In the genomic region with DNA sequence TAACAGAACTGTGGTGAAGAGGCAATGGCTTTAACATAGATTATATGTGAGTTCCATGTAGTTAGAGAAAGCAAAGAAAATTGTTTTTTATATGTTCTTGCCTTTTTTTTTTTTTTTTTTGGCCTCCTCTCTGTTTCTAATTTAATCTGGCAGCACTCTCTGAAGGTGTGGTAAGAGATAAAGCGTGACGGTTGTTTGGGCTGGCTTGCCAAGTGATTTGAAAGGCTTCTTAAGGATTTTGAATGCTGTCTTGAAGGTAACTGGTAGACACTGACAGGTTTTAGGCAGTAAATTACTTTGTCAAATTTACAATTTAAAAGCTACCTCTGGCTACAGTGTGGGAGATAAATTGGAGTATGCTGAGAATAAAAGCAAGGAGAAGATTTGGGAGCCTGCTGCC, we compare ENCODE assay signal across 13 cellular contexts.
"Had no signal": no experiment of that assay in that cellular context is flagged by ENCODE, and none has a peak within 500 bp of the region (broad histone marks: within the 10 kb centered on the region; RNA-seq: fewer than 3 reads in every experiment).

No MANE protein-coding gene starts in this region.

- H3K4me3 Mint-ChIP-seq: activated naive CD4-positive, alpha-beta T cell treated with anti-CD3 and anti-CD28 coated beads, Interleukin-2, amount 50 U/mL, for 24 hours; activated T-cell treated with anti-CD3 and anti-CD28 coated beads, Interleukin-2, amount 50 U/mL, for 24 hours; natural killer cell; stimulated activated naive CD8-positive, alpha-beta T cell treated with anti-CD3 and anti-CD28 coated beads, Interleukin-15, amount 100 ng/mL, for 72 hours; T-helper 17 cell had no signal

- DNase-seq: activated CD4-positive, CD25-positive, alpha-beta regulatory T cell; activated effector memory CD4-positive, alpha-beta T cell treated with Interleukin-2 at 50 U/mL for 16 hours; activated T-cell treated with anti-CD3 and anti-CD28 coated beads, Interleukin-2, amount 50 U/mL, for 24 hours; amygdala; left colon; natural killer cell; stimulated activated CD4-positive, alpha-beta T cell treated with anti-CD3 and anti-CD28 coated beads, Interleukin-4, amount 100 ng/mL, for 4 hours; stimulated activated naive CD8-positive, alpha-beta T cell treated with anti-CD3 and anti-CD28 coated beads, Interleukin-15, amount 100 ng/mL, for 72 hours; T-helper 17 cell had no signal

- H3K27me3 Mint-ChIP-seq: activated naive CD4-positive, alpha-beta T cell treated with anti-CD3 and anti-CD28 coated beads, Interleukin-2, amount 50 U/mL, for 24 hours; stimulated activated naive CD8-positive, alpha-beta T cell treated with anti-CD3 and anti-CD28 coated beads, Interleukin-15, amount 100 ng/mL, for 72 hours had no signal

- H3K4me3 ChIP-seq: thyroid gland had no signal

- FAIRE-seq: colon, urothelium cell line had no signal

- H3K27me3 ChIP-seq: thyroid gland had no signal

- H3K36me3 Mint-ChIP-seq: activated naive CD4-positive, alpha-beta T cell treated with anti-CD3 and anti-CD28 coated beads, Interleukin-2, amount 50 U/mL, for 24 hours; natural killer cell had no signal

- H3K36me3 ChIP-seq: thyroid gland had no signal

- H3K4me1 Mint-ChIP-seq: activated naive CD4-positive, alpha-beta T cell treated with anti-CD3 and anti-CD28 coated beads, Interleukin-2, amount 50 U/mL, for 24 hours; natural killer cell; stimulated activated naive CD8-positive, alpha-beta T cell treated with anti-CD3 and anti-CD28 coated beads, Interleukin-15, amount 100 ng/mL, for 72 hours; T-helper 17 cell had no signal

- H3K4me1 ChIP-seq: thyroid gland had no signal

- H3K27ac ChIP-seq: thyroid gland had no signal

- ATAC-seq: left colon; natural killer cell; stimulated activated naive CD8-positive, alpha-beta T cell treated with anti-CD3 and anti-CD28 coated beads, Interleukin-15, amount 100 ng/mL, for 72 hours; T-helper 17 cell had no signal

- H3K27ac Mint-ChIP-seq: activated T-cell treated with anti-CD3 and anti-CD28 coated beads, Interleukin-2, amount 50 U/mL, for 24 hours; natural killer cell; stimulated activated naive CD8-positive, alpha-beta T cell treated with anti-CD3 and anti-CD28 coated beads, Interleukin-15, amount 100 ng/mL, for 72 hours; T-helper 17 cell had no signal

- H3K9me3 ChIP-seq: thyroid gland had no signal
